20 cellular contexts compared by ENCODE assay signal in the genomic region with DNA sequence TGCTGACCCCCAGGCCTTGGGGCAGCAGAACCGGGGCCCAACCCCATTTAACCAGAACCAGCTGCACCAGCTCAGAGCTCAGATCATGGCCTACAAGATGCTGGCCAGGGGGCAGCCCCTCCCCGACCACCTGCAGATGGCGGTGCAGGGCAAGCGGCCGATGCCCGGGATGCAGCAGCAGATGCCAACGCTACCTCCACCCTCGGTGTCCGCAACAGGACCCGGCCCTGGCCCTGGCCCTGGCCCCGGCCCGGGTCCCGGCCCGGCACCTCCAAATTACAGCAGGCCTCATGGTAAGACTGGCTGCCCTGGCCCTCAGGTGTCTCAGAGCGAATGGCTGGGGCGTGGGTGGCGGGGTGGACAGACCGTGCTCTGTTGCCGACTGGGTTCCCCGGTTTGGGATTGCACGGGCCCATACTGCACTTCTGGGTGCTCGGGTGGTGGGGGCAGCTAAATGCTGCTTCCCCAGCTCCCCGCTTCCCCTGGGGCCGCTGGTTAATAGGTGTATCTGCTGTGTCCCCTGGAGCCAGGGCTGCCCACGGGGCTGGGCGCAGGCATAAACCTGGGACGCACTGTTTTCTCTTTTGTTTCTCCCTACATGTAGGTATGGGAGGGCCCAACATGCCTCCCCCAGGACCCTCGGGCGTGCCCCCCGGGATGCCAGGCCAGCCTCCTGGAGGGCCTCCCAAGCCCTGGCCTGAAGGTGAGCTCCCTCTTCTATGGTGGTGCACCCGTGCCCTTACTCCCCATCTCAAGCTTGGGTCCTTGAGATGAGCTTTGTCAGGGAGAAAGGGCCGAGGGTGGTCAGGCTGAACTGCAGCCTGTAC. TPM values are rescaled to one million over a fixed set of nuclear protein-coding genes. Genes with fewer than 3 reads are reported as not detected.
DNase-seq lines count a peak whose midpoint lies in the region; ATAC-seq, FAIRE-seq and TF ChIP-seq lines count a peak whose summit lies in the region.
"Had no signal": no experiment of that assay in that cellular context is flagged by ENCODE, and none has a peak within 500 bp of the region (broad histone marks: within the 10 kb centered on the region; RNA-seq: fewer than 3 reads in every experiment).

No MANE protein-coding gene starts in this region.

- no peak overlapping the region for H3K4me2 ChIP-seq in endothelial cell of umbilical vein (ENCODE audit: insufficient read depth, low read length)
- H3K4me2 ChIP-seq: GM23338, KMS-11 had no signal

- no peak for FAIRE-seq in endothelial cell of umbilical vein (lab: Jason Lieb, UNC)
- FAIRE-seq: A204.1, D721Med, G401.6, GM12891, GM19239 had no signal

- H3K36me3 Mint-ChIP-seq in natural killer cell treated with Interleukin-12 subunit alpha and Interleukin-12 subunit beta and Interleukin-15 and Interleukin-18, amount 100 ng/mL, for 72 hours = peaks cover 5% of the 10 kb centered on the region
- H3K36me3 Mint-ChIP-seq in natural killer cell = no peaks in the 10 kb centered on the region
- peaks cover 68% of the 10 kb centered on the region for H3K36me3 Mint-ChIP-seq in stimulated activated effector memory CD8-positive, alpha-beta T cell treated with anti-CD3 and anti-CD28 coated beads, Interleukin-12 subunit alpha, Interleukin-12 subunit beta, amount 100 ng/mL, for 72 hours

- no peak for TF ChIP-seq POLR2A in endothelial cell of umbilical vein (IDR thresholded peaks at IDR 0.05; ENCODE audit: low read depth, low read length)

- no peak for TF ChIP-seq CTCF in natural killer cell (IDR thresholded peaks at IDR 0.05)
- TF ChIP-seq CTCF in HEK293 (tag by site-specific recombination; IDR thresholded peaks at IDR 0.05) = no peak
- no peak for TF ChIP-seq CTCF in endothelial cell of umbilical vein (IDR thresholded peaks at IDR 0.05; ENCODE audit: extremely low read depth in 1 of 2, insufficient read depth in 1 of 2, low read depth in 1 of 2, low read length in 2 of 2)

- no peak overlapping the region for H3K4me3 ChIP-seq in HEK293 (ENCODE audit: low read depth, low read length)
- no peak overlapping the region for H3K4me3 ChIP-seq in endothelial cell of umbilical vein (replicated peaks in 1 of 3; ENCODE audit: insufficient read depth in 1 of 3, low read depth in 1 of 3, low read length in 3 of 3)
- H3K4me3 ChIP-seq: GM23338, HAP-1 had no signal

- DNase-seq in natural killer cell treated with Interleukin-12 subunit alpha and Interleukin-12 subunit beta and Interleukin-15 and Interleukin-18, amount 100 ng/mL, for 72 hours (ENCODE audit: low spot score) = peak; percentile 55
- DNase-seq in natural killer cell (no peak), endothelial cell of umbilical vein (ENCODE audit: low read depth, low spot score) (no peak), NCI-H748 treated with DMSO at 0.1 percent for 48 hours (lab: John Stamatoyannopoulos, UW) (no peak)
- DNase-seq in stimulated activated effector memory CD8-positive, alpha-beta T cell treated with anti-CD3 and anti-CD28 coated beads, Interleukin-12 subunit alpha, Interleukin-12 subunit beta, amount 100 ng/mL, for 72 hours (ENCODE audit: low spot score in 2 of 2) = no peak
- DNase-seq: AML-193; Caco-2; CD4-positive, alpha-beta T cell had no signal

- no peak overlapping the region for H3K9ac ChIP-seq in endothelial cell of umbilical vein (replicated peaks; ENCODE audit: extremely low read depth, insufficient read depth, low read length)
- H3K9ac ChIP-seq: KMS-11 had no signal

- H3K27ac Mint-ChIP-seq in natural killer cell treated with Interleukin-12 subunit alpha and Interleukin-12 subunit beta and Interleukin-15 and Interleukin-18, amount 100 ng/mL, for 72 hours = no peak overlapping the region
- no peak overlapping the region for H3K27ac Mint-ChIP-seq in natural killer cell
- peak overlapping the region; percentile 23 for H3K27ac Mint-ChIP-seq in stimulated activated effector memory CD8-positive, alpha-beta T cell treated with anti-CD3 and anti-CD28 coated beads, Interleukin-12 subunit alpha, Interleukin-12 subunit beta, amount 100 ng/mL, for 72 hours
- H3K27ac Mint-ChIP-seq: GM23338 had no signal

- H3K36me3 ChIP-seq in HEK293 (ENCODE audit: control insufficient read depth in 2 of 2, insufficient read depth in 1 of 2, low read length in 2 of 2) (peaks cover 9 to 82% of the 10 kb centered on the region in 2 experiments; a peak in 2 of 3 replicates), endothelial cell of umbilical vein (ENCODE audit: control insufficient read depth in 2 of 2, extremely low read depth in 1 of 2, insufficient read depth in 2 of 2, low read length in 2 of 2) (peaks cover 17 to 61% of the 10 kb centered on the region in 2 experiments)

- no peak for ATAC-seq in natural killer cell treated with Interleukin-12 subunit alpha and Interleukin-12 subunit beta and Interleukin-15 and Interleukin-18, amount 100 ng/mL, for 72 hours
- ATAC-seq in natural killer cell (no peak), HG03460 (IDR thresholded peaks at IDR 0.05; ENCODE audit: unreplicated experiment) (no peak), HG03521 (IDR thresholded peaks at IDR 0.05; ENCODE audit: unreplicated experiment) (no peak)
- no peak for ATAC-seq in stimulated activated effector memory CD8-positive, alpha-beta T cell treated with anti-CD3 and anti-CD28 coated beads, Interleukin-12 subunit alpha, Interleukin-12 subunit beta, amount 100 ng/mL, for 72 hours
- ATAC-seq: GM23338 had no signal

- intact Hi-C loops in natural killer cell (cut with micrococcal nuclease) = no loop called here
- intact Hi-C loops in endothelial cell of umbilical vein (cut with micrococcal nuclease) = no loop called here

- H3K27me3 ChIP-seq in endothelial cell of umbilical vein (ENCODE audit: control insufficient read depth in 2 of 2, insufficient read depth in 2 of 2, low read length in 2 of 2) = no peaks in the 10 kb centered on the region

- H3K9me1 ChIP-seq in endothelial cell of umbilical vein (replicated peaks; ENCODE audit: control insufficient read depth, extremely low read depth, insufficient read depth, low read length) = no peaks in the 10 kb centered on the region

- TSS peak; percentile 64 for BruUV-seq in endothelial cell of umbilical vein (replicated peaks; lab: Mats Ljungman, UMichigan)

- CTCF ChIA-PET in HEK293 (lab: Yijun Ruan, JAX) (interaction anchor here (0.5 to 1.2 kb wide), 4 partner anchors 41 to 222 kb away, joined by 3 to 5 read pairs (median 4); no protein-coding TSS in a partner anchor), endothelial cell of umbilical vein (lab: Charles Lee) (interaction anchor here (1.0 to 1.8 kb wide), 2 partner anchors 19 to 50 kb away, joined by 3 to 9 read pairs; no protein-coding TSS in a partner anchor)

- H3K27ac ChIP-seq in HEK293 (ENCODE audit: extremely low read depth, low read depth, low read length) = peak overlapping the region; percentile 5; the same call in 1 of the 2 replicates
- no peak overlapping the region for H3K27ac ChIP-seq in endothelial cell of umbilical vein (ENCODE audit: insufficient read depth, low read depth, low read length)
- H3K27ac ChIP-seq: C4-2B, KMS-11 had no signal

- no peak overlapping the region for H2AFZ ChIP-seq in endothelial cell of umbilical vein (ENCODE audit: low read depth, low read length)
- H2AFZ ChIP-seq: GM23338 had no signal

- no peaks in the 10 kb centered on the region for H3K27me3 Mint-ChIP-seq in natural killer cell treated with Interleukin-12 subunit alpha and Interleukin-12 subunit beta and Interleukin-15 and Interleukin-18, amount 100 ng/mL, for 72 hours
- no peaks in the 10 kb centered on the region for H3K27me3 Mint-ChIP-seq in natural killer cell (ENCODE audit: low read depth in 2 of 2)
- H3K27me3 Mint-ChIP-seq: CD4-positive, alpha-beta T cell had no signal

- H3K4me3 Mint-ChIP-seq in natural killer cell treated with Interleukin-12 subunit alpha and Interleukin-12 subunit beta and Interleukin-15 and Interleukin-18, amount 100 ng/mL, for 72 hours = no peak overlapping the region
- H3K4me3 Mint-ChIP-seq in natural killer cell = no peak overlapping the region
- no peak overlapping the region for H3K4me3 Mint-ChIP-seq in stimulated activated effector memory CD8-positive, alpha-beta T cell treated with anti-CD3 and anti-CD28 coated beads, Interleukin-12 subunit alpha, Interleukin-12 subunit beta, amount 100 ng/mL, for 72 hours
- H3K4me3 Mint-ChIP-seq: CD4-positive, alpha-beta T cell; GM23338 had no signal

- dilution Hi-C loops in endothelial cell of umbilical vein (cut with MboI; ENCODE audit: extremely low pct_ligation_motif_present, low sequenced_read_pairs) = no loop called here

- H3K9me3 ChIP-seq in HEK293 (ENCODE audit: control insufficient read depth, insufficient read depth, low read depth, low read length) (no peaks in the 10 kb centered on the region), endothelial cell of umbilical vein (replicated peaks; ENCODE audit: control insufficient read depth, insufficient read depth, low read length) (no peaks in the 10 kb centered on the region)
- H3K9me3 ChIP-seq: Caco-2, HAP-1 had no signal

- H4K20me1 ChIP-seq in endothelial cell of umbilical vein (replicated peaks; ENCODE audit: control insufficient read depth, extremely low read depth, insufficient read depth, low read length) = no peaks in the 10 kb centered on the region

- H3K4me1 Mint-ChIP-seq in natural killer cell treated with Interleukin-12 subunit alpha and Interleukin-12 subunit beta and Interleukin-15 and Interleukin-18, amount 100 ng/mL, for 72 hours (ENCODE audit: low read depth in 2 of 2) = peaks cover 5 to 7% of the 10 kb centered on the region in 2 donors
- peaks cover 5 to 6% of the 10 kb centered on the region in 2 donors for H3K4me1 Mint-ChIP-seq in natural killer cell
- peaks cover 5% of the 10 kb centered on the region for H3K4me1 Mint-ChIP-seq in stimulated activated effector memory CD8-positive, alpha-beta T cell treated with anti-CD3 and anti-CD28 coated beads, Interleukin-12 subunit alpha, Interleukin-12 subunit beta, amount 100 ng/mL, for 72 hours

- H3K79me2 ChIP-seq in endothelial cell of umbilical vein (ENCODE audit: control insufficient read depth, insufficient read depth, low read length) = peaks cover 30% of the 10 kb centered on the region

- H3K4me1 ChIP-seq in HEK293 (ENCODE audit: control insufficient read depth, insufficient read depth, low read length) (no peaks in the 10 kb centered on the region), endothelial cell of umbilical vein (ENCODE audit: control insufficient read depth, extremely low read depth, insufficient read depth, low read length) (no peaks in the 10 kb centered on the region)
- H3K4me1 ChIP-seq: Caco-2, HAP-1 had no signal

- no peaks in the 10 kb centered on the region for H3K9me3 Mint-ChIP-seq in natural killer cell treated with Interleukin-12 subunit alpha and Interleukin-12 subunit beta and Interleukin-15 and Interleukin-18, amount 100 ng/mL, for 72 hours
- no peaks in the 10 kb centered on the region for H3K9me3 Mint-ChIP-seq in natural killer cell
- no peaks in the 10 kb centered on the region for H3K9me3 Mint-ChIP-seq in stimulated activated effector memory CD8-positive, alpha-beta T cell treated with anti-CD3 and anti-CD28 coated beads, Interleukin-12 subunit alpha, Interleukin-12 subunit beta, amount 100 ng/mL, for 72 hours
- H3K9me3 Mint-ChIP-seq: CD4-positive, alpha-beta T cell; GM23338 had no signal

- POLR2A ChIA-PET in HEK293 (lab: Yijun Ruan, JAX) (no interaction called here), endothelial cell of umbilical vein (lab: Charles Lee) (no interaction called here)

RNA-seq across cellular contexts. Expression of gene SMARCA4, which starts 25.7 kb away (rescaled TPM):
- total RNA-seq in natural killer cell treated with Interleukin-12 subunit alpha and Interleukin-12 subunit beta and Interleukin-15 and Interleukin-18, amount 100 ng/mL, for 72 hours = 100 to 1,000 TPM; 118 to 175 TPM
- total RNA-seq in natural killer cell (10 to 100 TPM; 85.4 to 96.1 (median 93.6) TPM), endothelial cell of umbilical vein (177 and 178 TPM in 2 replicates)
- polyA plus RNA-seq in endothelial cell of umbilical vein = 63.0 and 65.0 TPM in 2 replicates
- 74.4 and 84.5 TPM in 2 replicates for polyA plus RNA-seq in endothelial cell of umbilical vein (2011; cell fraction: cytosol; rRNA removed)
- 149 and 158 TPM in 2 replicates for polyA plus RNA-seq in endothelial cell of umbilical vein (2011; cell fraction: nucleus; rRNA removed)
- polyA plus RNA-seq in endothelial cell of umbilical vein (2012) = 145 and 152 TPM in 2 replicates
- polyA minus RNA-seq in endothelial cell of umbilical vein = 152 and 190 TPM in 2 replicates
- polyA minus RNA-seq in endothelial cell of umbilical vein (2011; cell fraction: cytosol; rRNA and poly(A)+ RNA removed) = 70.9 TPM
- 126 and 172 TPM in 2 replicates for polyA minus RNA-seq in endothelial cell of umbilical vein (2011; cell fraction: nucleus; rRNA and poly(A)+ RNA removed)

RNA-seq across cellular contexts. Expression of gene TIMM29, which starts 57.9 kb away (rescaled TPM):
- total RNA-seq in natural killer cell treated with Interleukin-12 subunit alpha and Interleukin-12 subunit beta and Interleukin-15 and Interleukin-18, amount 100 ng/mL, for 72 hours = 10 to 100 TPM; 24.9 to 30.2 TPM
- total RNA-seq in natural killer cell (10 to 100 TPM; 20.7 to 30.9 (median 24.1) TPM), endothelial cell of umbilical vein (16.4 and 20.6 TPM in 2 replicates)
- 10.7 and 12.3 TPM in 2 replicates for polyA plus RNA-seq in endothelial cell of umbilical vein
- 7.2 and 9.0 TPM in 2 replicates for polyA plus RNA-seq in endothelial cell of umbilical vein (2011; cell fraction: cytosol; rRNA removed)
- 5.1 and 5.6 TPM in 2 replicates for polyA plus RNA-seq in endothelial cell of umbilical vein (2011; cell fraction: nucleus; rRNA removed)
- polyA plus RNA-seq in endothelial cell of umbilical vein (2012) = 12.8 and 14.6 TPM in 2 replicates
- 9.6 and 10.0 TPM in 2 replicates for polyA minus RNA-seq in endothelial cell of umbilical vein
- 11.6 TPM for polyA minus RNA-seq in endothelial cell of umbilical vein (2011; cell fraction: cytosol; rRNA and poly(A)+ RNA removed)
- 5.8 and 6.1 TPM in 2 replicates for polyA minus RNA-seq in endothelial cell of umbilical vein (2011; cell fraction: nucleus; rRNA and poly(A)+ RNA removed)

RNA-seq across cellular contexts. Expression of gene YIPF2, which starts 58.1 kb away (rescaled TPM):
- total RNA-seq in natural killer cell treated with Interleukin-12 subunit alpha and Interleukin-12 subunit beta and Interleukin-15 and Interleukin-18, amount 100 ng/mL, for 72 hours = 10 to 100 TPM; 33.8 to 37.2 TPM
- total RNA-seq in natural killer cell (10 to 100 TPM; 26.4 to 27.8 (median 27.2) TPM), endothelial cell of umbilical vein (45.3 and 47.8 TPM in 2 replicates)
- polyA plus RNA-seq in endothelial cell of umbilical vein = 104 and 148 TPM in 2 replicates
- polyA plus RNA-seq in endothelial cell of umbilical vein (2011; cell fraction: cytosol; rRNA removed) = 60.8 and 70.9 TPM in 2 replicates
- polyA plus RNA-seq in endothelial cell of umbilical vein (2011; cell fraction: nucleus; rRNA removed) = 46.2 and 70.8 TPM in 2 replicates
- 29.8 and 49.4 TPM in 2 replicates for polyA plus RNA-seq in endothelial cell of umbilical vein (2012)
- polyA minus RNA-seq in endothelial cell of umbilical vein = 46.2 and 65.7 TPM in 2 replicates
- 42.1 TPM for polyA minus RNA-seq in endothelial cell of umbilical vein (2011; cell fraction: cytosol; rRNA and poly(A)+ RNA removed)
- polyA minus RNA-seq in endothelial cell of umbilical vein (2011; cell fraction: nucleus; rRNA and poly(A)+ RNA removed) = 12.7 and 19.7 TPM in 2 replicates
